10 cellular contexts compared by ENCODE assay signal in the genomic region with DNA sequence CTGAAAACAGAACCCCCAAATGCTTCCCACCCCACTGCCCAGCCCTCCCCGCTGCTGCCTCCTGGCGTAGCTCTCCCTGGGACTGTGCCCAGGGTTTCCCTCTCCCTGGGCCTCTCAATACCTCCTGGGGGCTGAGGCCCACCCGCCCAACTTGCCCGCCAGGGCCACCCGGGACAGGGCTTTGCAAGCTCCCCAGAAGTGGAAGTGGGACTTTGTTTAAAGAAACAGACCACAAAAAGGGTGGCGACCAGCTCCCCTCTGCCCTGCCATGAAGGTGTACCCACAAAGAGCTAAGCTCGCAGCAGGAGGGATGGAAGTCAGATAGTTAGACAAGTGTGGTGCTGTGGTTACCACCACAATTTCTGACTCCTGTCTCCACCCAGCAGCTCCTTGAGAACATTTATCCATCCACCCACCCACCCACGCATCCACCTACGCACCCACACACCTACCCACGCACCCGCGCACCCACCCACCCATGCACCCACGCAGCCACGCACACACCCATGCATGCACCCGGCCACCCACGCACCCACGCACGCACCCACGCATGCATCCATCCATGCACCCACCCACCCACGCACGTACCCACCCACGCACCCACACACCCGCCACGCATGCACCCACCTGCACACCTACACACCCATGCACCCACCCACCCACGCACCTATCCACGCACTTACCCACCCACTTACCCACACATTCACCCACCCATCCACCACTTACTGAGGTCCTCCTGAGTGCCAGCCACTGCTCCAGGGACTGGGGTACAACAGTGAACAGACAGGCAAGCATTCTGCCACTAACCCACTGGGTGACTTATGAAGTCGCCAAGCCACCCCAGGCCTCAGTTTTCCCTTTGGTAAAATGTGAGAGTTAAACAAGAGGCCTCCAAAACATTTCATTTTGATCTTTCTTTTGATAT.
DNase-seq lines count a peak whose midpoint lies in the region; ATAC-seq and TF ChIP-seq lines count a peak whose summit lies in the region.
"Had no signal": no experiment of that assay in that cellular context is flagged by ENCODE, and none has a peak within 500 bp of the region (broad histone marks: within the 10 kb centered on the region; RNA-seq: fewer than 3 reads in every experiment).

No MANE protein-coding gene starts in this region.

- H3K9me3 ChIP-seq in SK-N-MC (ENCODE audit: low read depth, low read length): no peaks in the 10 kb centered on the region

- peak; percentile 62 for ATAC-seq in effector memory CD8-positive, alpha-beta T cell (replicated peaks)
- ATAC-seq in stimulated activated naive CD8-positive, alpha-beta T cell treated with anti-CD3 and anti-CD28 coated beads, Interleukin-15, amount 100 ng/mL, for 72 hours: peak; percentile 78
- ATAC-seq in HG03432 (IDR thresholded peaks at IDR 0.05; ENCODE audit: unreplicated experiment): no peak

- H3K4me3 ChIP-seq in SK-N-MC: peak overlapping the region; percentile 56

- H3K9me3 Mint-ChIP-seq in effector memory CD8-positive, alpha-beta T cell: no peaks in the 10 kb centered on the region
- no peaks in the 10 kb centered on the region for H3K9me3 Mint-ChIP-seq in stimulated activated naive CD8-positive, alpha-beta T cell treated with anti-CD3 and anti-CD28 coated beads, Interleukin-15, amount 100 ng/mL, for 72 hours
- H3K9me3 Mint-ChIP-seq in osteocyte (ENCODE audit: unreplicated experiment): no peaks in the 10 kb centered on the region

- no peaks in the 10 kb centered on the region for H3K36me3 ChIP-seq in SK-N-MC (ENCODE audit: insufficient read depth, low read length)

- peaks cover 4 to 14% of the 10 kb centered on the region in 2 donors for H3K4me1 Mint-ChIP-seq in effector memory CD8-positive, alpha-beta T cell (ENCODE audit: low read depth in 2 of 2)
- peaks cover 62% of the 10 kb centered on the region for H3K4me1 Mint-ChIP-seq in stimulated activated naive CD8-positive, alpha-beta T cell treated with anti-CD3 and anti-CD28 coated beads, Interleukin-15, amount 100 ng/mL, for 72 hours
- peaks cover 51% of the 10 kb centered on the region for H3K4me1 Mint-ChIP-seq in osteocyte (ENCODE audit: unreplicated experiment)

- peak overlapping the region; percentile 10; the same call in 1 of the 2 replicates for H3K27ac ChIP-seq in SK-N-MC
- H3K27ac ChIP-seq in substantia nigra (ENCODE audit: low read depth, low read length, poor library complexity, severe bottlenecking): no peak overlapping the region

- H3K27me3 Mint-ChIP-seq in effector memory CD8-positive, alpha-beta T cell: peaks cover 15 to 37% of the 10 kb centered on the region in 2 donors
- H3K27me3 Mint-ChIP-seq in stimulated activated naive CD8-positive, alpha-beta T cell treated with anti-CD3 and anti-CD28 coated beads, Interleukin-15, amount 100 ng/mL, for 72 hours: peaks cover 16% of the 10 kb centered on the region
- H3K27me3 Mint-ChIP-seq in osteocyte (ENCODE audit: unreplicated experiment): no peaks in the 10 kb centered on the region

- peak overlapping the region; percentile 53 for H3K9ac ChIP-seq in SK-N-MC (ENCODE audit: insufficient read length)

- DNase-seq in activated T-cell treated with anti-CD3 and anti-CD28 coated beads for 4 hours: peak; percentile 50
- DNase-seq in activated T-cell treated with anti-CD3 and anti-CD28 coated beads, Interleukin-2, amount 50 U/mL, for 48 hours: no peak
- DNase-seq in SK-N-MC (ENCODE audit: low read depth, low spot score): no peak
- no peak for DNase-seq in effector memory CD8-positive, alpha-beta T cell
- peak in 1 of 2 donors; percentile 22 for DNase-seq in stimulated activated naive CD8-positive, alpha-beta T cell treated with anti-CD3 and anti-CD28 coated beads, Interleukin-15, amount 100 ng/mL, for 72 hours
- DNase-seq in substantia nigra (lab: John Stamatoyannopoulos, UW): no peak
- no peak for DNase-seq in osteocyte (ENCODE audit: extremely low spot score, unreplicated experiment)
- DNase-seq: effector CD8-positive, alpha-beta T cell; NCI-H1105 treated with DMSO at 0.1 percent for 48 hours had no signal

- no peak for TF ChIP-seq CTCF in osteocyte (IDR thresholded peaks at IDR 0.05)

- no peaks in the 10 kb centered on the region for H3K36me3 Mint-ChIP-seq in effector memory CD8-positive, alpha-beta T cell (ENCODE audit: insufficient read depth)
- H3K36me3 Mint-ChIP-seq in osteocyte (ENCODE audit: unreplicated experiment): no peaks in the 10 kb centered on the region

- H3K27ac Mint-ChIP-seq in effector memory CD8-positive, alpha-beta T cell: peak overlapping the region in 1 of 2 donors; percentile 46
- peak overlapping the region in 1 of 2 donors; percentile 87 for H3K27ac Mint-ChIP-seq in stimulated activated naive CD8-positive, alpha-beta T cell treated with anti-CD3 and anti-CD28 coated beads, Interleukin-15, amount 100 ng/mL, for 72 hours
- H3K27ac Mint-ChIP-seq in osteocyte (ENCODE audit: unreplicated experiment): no peak overlapping the region

- H3K4me3 Mint-ChIP-seq in effector memory CD8-positive, alpha-beta T cell: peak overlapping the region in 1 of 2 donors; percentile 49
- no peak overlapping the region for H3K4me3 Mint-ChIP-seq in stimulated activated naive CD8-positive, alpha-beta T cell treated with anti-CD3 and anti-CD28 coated beads, Interleukin-15, amount 100 ng/mL, for 72 hours
- H3K4me3 Mint-ChIP-seq in osteocyte (ENCODE audit: unreplicated experiment): no peak overlapping the region
